9 cellular contexts compared by ENCODE assay signal in genomic region chr1:41868241-41868953, GRCh38. TPM values are rescaled to one million over a fixed set of nuclear protein-coding genes. Genes with fewer than 3 reads are reported as not detected.
A peak's percentile ranks its signal among the peaks of the same experiment; 100 is the strongest.
DNase-seq lines count a peak whose midpoint lies in the region; ATAC-seq, FAIRE-seq and TF ChIP-seq lines count a peak whose summit lies in the region.
"Had no signal": no experiment of that assay in that cellular context is flagged by ENCODE, and none has a peak within 500 bp of the region (broad histone marks: within the 10 kb centered on the region; RNA-seq: fewer than 3 reads in every experiment).

No MANE protein-coding gene starts in this region.

- H3K23ac ChIP-seq in mesendoderm (ENCODE audit: low read length): no peak overlapping the region

- DNase-seq in NCI-H82 (lab: John Stamatoyannopoulos, UW) (peak; percentile 23), NCI-H82 treated with DMSO at 0.1 percent for 48 hours (lab: John Stamatoyannopoulos, UW; ENCODE audit: unreplicated experiment) (no peak), RWPE2 (ENCODE audit: low spot score) (no peak), mesendoderm (peak; percentile 26), GF-D8 (lab: John Stamatoyannopoulos, UW) (no peak), nucleus accumbens (lab: John Stamatoyannopoulos, UW) (no peak), small intestine (no peak)
- DNase-seq: aorta had no signal

- H3K4me3 ChIP-seq in RWPE2 (ENCODE audit: severe bottlenecking) (no peak overlapping the region), mesendoderm (ENCODE audit: low read length) (no peak overlapping the region), small intestine (ENCODE audit: low read depth in 1 of 2, low read length in 2 of 2) (no peak overlapping the region)

- no peak overlapping the region for H4K5ac ChIP-seq in mesendoderm (ENCODE audit: low read length)

- H3K4ac ChIP-seq in mesendoderm (ENCODE audit: low read depth, low read length): no peak overlapping the region

- TF ChIP-seq CTCF in RWPE2 (IDR thresholded peaks at IDR 0.05; ENCODE audit: poor library complexity, severe bottlenecking): peak; percentile 11

- no peak overlapping the region for H3K56ac ChIP-seq in mesendoderm (ENCODE audit: low read length)

- H4K8ac ChIP-seq in mesendoderm (ENCODE audit: low read depth, low read length): no peak overlapping the region

- no peak overlapping the region for H3K18ac ChIP-seq in mesendoderm (ENCODE audit: low read length)

- H3K4me1 ChIP-seq in RWPE2 (ENCODE audit: insufficient read depth, poor library complexity, severe bottlenecking) (peaks cover 14% of the 10 kb centered on the region), mesendoderm (ENCODE audit: control insufficient read depth, low read depth, low read length) (no peaks in the 10 kb centered on the region), small intestine (ENCODE audit: control insufficient read depth in 2 of 2, insufficient read depth in 1 of 2, low read depth in 1 of 2, low read length in 1 of 2) (no peaks in the 10 kb centered on the region)

- no peaks in the 10 kb centered on the region for H3K79me1 ChIP-seq in mesendoderm (ENCODE audit: low read length)

- H2AK5ac ChIP-seq in mesendoderm (ENCODE audit: low read length): no peak overlapping the region

- no CpG with 5 or more reads among the region's 6 CpGs for WGBS in mesendoderm (ENCODE audit: extremely low coverage, insufficient coverage, low lambda C conversion rate)
- WGBS in small intestine, 3 donors: 69 to 74% (median 72%) methylated on average over 6 of the region's 6 CpGs

- no peak overlapping the region for H3K27ac ChIP-seq in RWPE2 (ENCODE audit: poor library complexity, severe bottlenecking)
- no peak overlapping the region for H3K27ac ChIP-seq in mesendoderm (ENCODE audit: low read depth, low read length)
- no peak overlapping the region for H3K27ac ChIP-seq in small intestine (ENCODE audit: low read depth in 1 of 2, low read length in 1 of 2)

- no peak overlapping the region for H2BK5ac ChIP-seq in mesendoderm (ENCODE audit: low read length)

- no peak overlapping the region for H2BK15ac ChIP-seq in mesendoderm (replicated peaks; ENCODE audit: low read depth)

- no peak overlapping the region for H2BK120ac ChIP-seq in mesendoderm (ENCODE audit: low read depth, low read length)

- H3K9me3 ChIP-seq in RWPE2 (ENCODE audit: severe bottlenecking) (no peaks in the 10 kb centered on the region), small intestine (ENCODE audit: control insufficient read depth, low read depth) (no peaks in the 10 kb centered on the region)

- no peaks in the 10 kb centered on the region for H3K79me2 ChIP-seq in mesendoderm (ENCODE audit: control insufficient read depth, insufficient read depth, low read length)

- H3K36me3 ChIP-seq in RWPE2 (ENCODE audit: low read depth): no peaks in the 10 kb centered on the region
- H3K36me3 ChIP-seq in mesendoderm (ENCODE audit: control insufficient read depth, insufficient read depth, low read length): no peaks in the 10 kb centered on the region
- no peaks in the 10 kb centered on the region for H3K36me3 ChIP-seq in small intestine (ENCODE audit: control insufficient read depth in 2 of 2, insufficient read depth in 2 of 2, low read length in 2 of 2)

- H3K9ac ChIP-seq in mesendoderm (ENCODE audit: low read length): no peak overlapping the region

- no peak overlapping the region for H3K4me2 ChIP-seq in mesendoderm (ENCODE audit: low read length)

- ATAC-seq in HG02642 (IDR thresholded peaks at IDR 0.05; ENCODE audit: poor library complexity, unreplicated experiment): peak; percentile 68
- ATAC-seq in RWPE2 (ENCODE audit: low read depth): no peak

- FAIRE-seq in small intestine (lab: Jason Lieb, UNC): no peak

- H3K27me3 ChIP-seq in RWPE2 (ENCODE audit: insufficient read depth, poor library complexity, severe bottlenecking) (no peaks in the 10 kb centered on the region), mesendoderm (ENCODE audit: insufficient read depth, low read length, poor library complexity) (no peaks in the 10 kb centered on the region), small intestine (ENCODE audit: control insufficient read depth in 2 of 2, insufficient read depth in 2 of 2, low read length in 2 of 2) (no peaks in the 10 kb centered on the region)

RNA-seq across cellular contexts. Expression of gene HIVEP3, which starts 50.3 kb away (rescaled TPM):
- 1.1 TPM for polyA plus RNA-seq in mesendoderm (2013, experiment 1 of 2)
- polyA plus RNA-seq in mesendoderm (2013, experiment 2 of 2): 1.3 TPM
- 1 to 10 TPM in 2 of 3 donors, under 1 TPM in 1; 0.67 to 2.2 (median 1.3) TPM for polyA plus RNA-seq in small intestine

Comparison
In these comparisons a context has a peak if more than half of its experiments do, and no peak if none do; other contexts are left out.
1. DNase-seq: peak in NCI-H82 (single experiment) and mesendoderm (single experiment); none in NCI-H82 treated with DMSO at 0.1 percent for 48 hours (single experiment), RWPE2 (single experiment), GF-D8 (single experiment), nucleus accumbens (0 of 56) and small intestine (single experiment).